In the genomic region with DNA sequence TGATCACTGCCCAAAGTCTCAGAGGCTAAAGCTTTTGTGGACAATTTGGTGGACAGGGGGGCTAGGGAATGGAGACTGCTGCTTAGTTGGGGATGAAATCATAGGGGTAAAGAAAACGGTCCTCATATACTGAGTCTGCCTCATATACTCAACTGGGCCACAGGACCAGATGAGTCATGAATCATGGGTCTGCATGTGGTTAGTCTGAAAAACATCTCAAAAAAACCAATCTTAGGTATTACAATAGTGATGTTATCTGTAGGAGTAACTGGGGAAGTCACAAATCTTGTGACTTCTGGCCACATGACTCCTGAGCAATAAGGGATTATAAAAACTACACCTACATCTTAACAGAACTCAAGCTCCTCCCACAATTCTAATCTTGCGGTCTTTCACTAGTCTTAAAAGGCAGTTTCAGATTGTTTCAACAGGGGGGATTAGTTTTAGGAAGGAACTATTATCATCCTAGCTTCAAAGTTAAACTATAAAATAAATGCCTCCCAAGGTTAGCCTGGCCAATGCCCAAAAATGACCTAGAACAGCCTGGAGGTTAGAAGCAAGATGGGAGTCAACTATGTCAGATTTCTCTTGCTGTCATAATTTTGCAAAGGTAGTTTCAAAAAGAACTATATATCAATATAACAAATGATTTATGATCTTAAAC, we compare ENCODE assay signal across 10 cellular contexts. TPM values are rescaled to one million over a fixed set of nuclear protein-coding genes. Genes with fewer than 3 reads are reported as not detected.
DNase-seq lines count a peak whose midpoint lies in the region; ATAC-seq and TF ChIP-seq lines count a peak whose summit lies in the region.
"Had no signal": no experiment of that assay in that cellular context is flagged by ENCODE, and none has a peak within 500 bp of the region (broad histone marks: within the 10 kb centered on the region; RNA-seq: fewer than 3 reads in every experiment).

No MANE protein-coding gene starts in this region.

- intact Hi-C loops in upper lobe of right lung (cut with DNase I): no loop called here
- intact Hi-C loops in head of caudate nucleus (cut with DNase I): no loop called here

- no peak overlapping the region for H3K27ac ChIP-seq in upper lobe of right lung

- no peak for TF ChIP-seq CTCF in upper lobe of right lung (IDR thresholded peaks at IDR 0.05)

- H3K9me3 ChIP-seq in upper lobe of right lung: no peaks in the 10 kb centered on the region

- no peaks in the 10 kb centered on the region for H3K4me1 ChIP-seq in upper lobe of right lung

- no peaks in the 10 kb centered on the region for H3K36me3 ChIP-seq in upper lobe of right lung

- peak; percentile 12 for DNase-seq in stimulated activated naive CD4-positive, alpha-beta T cell treated with Interleukin-2 at 50 U/mL for 16 hours (lab: John Stamatoyannopoulos, UW)
- no peak for DNase-seq in stimulated activated naive CD4-positive, alpha-beta T cell (lab: John Stamatoyannopoulos, UW)
- peak; percentile 2 for DNase-seq in activated T-helper 9 cell treated with anti-CD3 and anti-CD28 coated beads, Interleukin-2, amount 50 U/mL, for 16 hours (ENCODE audit: low read depth)
- DNase-seq in upper lobe of right lung (no peak), SKM-1 (lab: John Stamatoyannopoulos, UW; ENCODE audit: unreplicated experiment) (no peak), head of caudate nucleus (no peak)
- DNase-seq: NCI-H2227 treated with DMSO at 0.1 percent for 48 hours had no signal

- H3K27me3 ChIP-seq in upper lobe of right lung: no peaks in the 10 kb centered on the region
- H3K27me3 ChIP-seq: BLaER1 treated with 17β-estradiol and CSF1 and Interleukin-3, amounts not matched to agents 10 nM and 100 nM had no signal

- no peak overlapping the region for H3K4me3 ChIP-seq in upper lobe of right lung
- H3K4me3 ChIP-seq: BLaER1 treated with 17β-estradiol and CSF1 and Interleukin-3, amounts not matched to agents 10 nM and 100 nM had no signal

- ATAC-seq in HG03439 (IDR thresholded peaks at IDR 0.05; ENCODE audit: unreplicated experiment) (peak; percentile 76), upper lobe of right lung (peak; percentile 74), HG02981 (IDR thresholded peaks at IDR 0.05; ENCODE audit: unreplicated experiment) (no peak)

RNA-seq across cellular contexts. Expression of a gene that starts 17.5 kb away (rescaled TPM):
- total RNA-seq in upper lobe of right lung: 23.5 TPM

Comparison
In these comparisons a context has a peak if more than half of its experiments do, and no peak if none do; other contexts are left out.
1. DNase-seq: peak in stimulated activated naive CD4-positive, alpha-beta T cell treated with Interleukin-2 at 50 U/mL for 16 hours (single experiment) and activated T-helper 9 cell treated with anti-CD3 and anti-CD28 coated beads, Interleukin-2, amount 50 U/mL, for 16 hours (single experiment); none in stimulated activated naive CD4-positive, alpha-beta T cell (0 of 6), upper lobe of right lung (single experiment), SKM-1 (single experiment) and head of caudate nucleus (0 of 42).